Comparison of ENCODE assay signal across 22 cellular contexts in the genomic region with DNA sequence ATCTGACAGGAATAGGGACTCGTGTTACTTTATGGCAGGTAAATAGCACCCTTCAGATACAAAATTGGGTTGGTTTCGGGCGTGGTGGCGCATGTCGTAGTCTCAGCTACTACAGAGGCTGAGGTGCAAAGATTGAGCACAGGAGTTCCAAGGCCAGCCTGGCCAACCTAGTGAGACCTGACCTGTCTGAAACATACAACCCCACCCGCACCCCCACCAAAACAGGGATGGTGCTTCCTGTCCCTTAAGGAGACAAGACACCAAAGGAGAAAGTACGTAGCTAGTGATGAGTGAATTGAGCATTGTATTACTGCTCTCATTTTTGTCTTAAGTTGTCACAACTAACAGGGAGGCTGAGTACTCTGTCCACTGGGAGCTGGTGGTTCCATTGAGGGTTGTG. TPM values are rescaled to one million over a fixed set of nuclear protein-coding genes. Genes with fewer than 3 reads are reported as not detected.
A peak's percentile ranks its signal among the peaks of the same experiment; 100 is the strongest.
DNase-seq lines count a peak whose midpoint lies in the region; ATAC-seq, FAIRE-seq and TF ChIP-seq lines count a peak whose summit lies in the region.
"Had no signal": no experiment of that assay in that cellular context is flagged by ENCODE, and none has a peak within 500 bp of the region (broad histone marks: within the 10 kb centered on the region; RNA-seq: fewer than 3 reads in every experiment).

No MANE protein-coding gene starts in this region.

- H3K4me3 Mint-ChIP-seq in activated naive CD8-positive, alpha-beta T cell = no peak overlapping the region
- no peak overlapping the region for H3K4me3 Mint-ChIP-seq in memory B cell

- peak overlapping the region; percentile 61 for H3K27ac Mint-ChIP-seq in activated naive CD8-positive, alpha-beta T cell
- peak overlapping the region; percentile 4 for H3K27ac Mint-ChIP-seq in memory B cell

- no peaks in the 10 kb centered on the region for H3K9me3 Mint-ChIP-seq in activated naive CD8-positive, alpha-beta T cell (ENCODE audit: low read depth)
- no peaks in the 10 kb centered on the region for H3K9me3 Mint-ChIP-seq in memory B cell

- H3K27me3 Mint-ChIP-seq in activated naive CD8-positive, alpha-beta T cell = no peaks in the 10 kb centered on the region
- H3K27me3 Mint-ChIP-seq in memory B cell = no peaks in the 10 kb centered on the region

- DNase-seq in activated CD8-positive, alpha-beta memory T cell treated with anti-CD3 and anti-CD28 coated beads, Interleukin-2, amount 50 U/mL, for 48 hours = peak; percentile 53
- no peak for DNase-seq in activated CD8-positive, alpha-beta memory T cell treated with anti-CD3 and anti-CD28 coated beads for 24 hours
- no peak for DNase-seq in GM12892 (ENCODE audit: insufficient read length)
- no peak for DNase-seq in memory B cell (ENCODE audit: low spot score in 2 of 2)
- DNase-seq in NCI-H146 treated with DMSO at 0.1 percent for 48 hours (lab: John Stamatoyannopoulos, UW; ENCODE audit: unreplicated experiment) = no peak
- DNase-seq in urothelium cell line (ENCODE audit: low spot score) = no peak
- DNase-seq: anterior cingulate cortex, DMS 273 treated with DMSO at 0.1 percent for 48 hours, dorsolateral prefrontal cortex, foreskin melanocyte, hippocampal formation, islet precursor cell, KBM-7, MV-4-11, NCI-H1694 treated with DMSO at 0.1 percent for 48 hours, NCI-H82, PC-3, T-helper 1 cell had no signal

- peaks cover 3% of the 10 kb centered on the region for H3K36me3 Mint-ChIP-seq in activated naive CD8-positive, alpha-beta T cell
- H3K36me3 Mint-ChIP-seq in memory B cell = peaks cover 11% of the 10 kb centered on the region

- ATAC-seq in memory B cell (ENCODE audit: low read depth) (no peak), HG02938 (IDR thresholded peaks at IDR 0.05; ENCODE audit: unreplicated experiment) (no peak)

- FAIRE-seq in GM12892 (lab: Jason Lieb, UNC) (no peak), urothelium cell line (lab: Jason Lieb, UNC) (no peak)
- FAIRE-seq: A204.1, G401.6 had no signal

- TF ChIP-seq POLR2A in GM12892 (IDR thresholded peaks at IDR 0.05; ENCODE audit: low read depth, low read length) = 0 out of 2 replicates have a peak, but pooled peaks have one; percentile 43

- H3K4me1 Mint-ChIP-seq in activated naive CD8-positive, alpha-beta T cell (ENCODE audit: low read depth) = peaks cover 37% of the 10 kb centered on the region
- peaks cover 17% of the 10 kb centered on the region for H3K4me1 Mint-ChIP-seq in memory B cell

RNA-seq across cellular contexts. Expression of gene RBM4, which starts 14.1 kb away (rescaled TPM):
- polyA plus RNA-seq in GM12892 (2012; ENCODE audit: missing spikeins) = 121 TPM

RNA-seq across cellular contexts. Expression of gene RBM4B, which starts 25.0 kb away (rescaled TPM):
- 16.9 TPM for polyA plus RNA-seq in GM12892 (2012; ENCODE audit: missing spikeins)

RNA-seq across cellular contexts. Expression of gene RBM14, which starts 36.2 kb away (rescaled TPM):
- polyA plus RNA-seq in GM12892 (2012; ENCODE audit: missing spikeins) = 52.5 TPM

RNA-seq across cellular contexts. Expression of gene CCS, which starts 59.7 kb away (rescaled TPM):
- 32.9 TPM for polyA plus RNA-seq in GM12892 (2012; ENCODE audit: missing spikeins)

RNA-seq across cellular contexts. Expression of gene CCDC87, which starts 59.8 kb away (rescaled TPM):
- polyA plus RNA-seq in GM12892 (2012; ENCODE audit: missing spikeins) = not detected
